Comparison of ENCODE assay signal across 16 cellular contexts in the genomic region with DNA sequence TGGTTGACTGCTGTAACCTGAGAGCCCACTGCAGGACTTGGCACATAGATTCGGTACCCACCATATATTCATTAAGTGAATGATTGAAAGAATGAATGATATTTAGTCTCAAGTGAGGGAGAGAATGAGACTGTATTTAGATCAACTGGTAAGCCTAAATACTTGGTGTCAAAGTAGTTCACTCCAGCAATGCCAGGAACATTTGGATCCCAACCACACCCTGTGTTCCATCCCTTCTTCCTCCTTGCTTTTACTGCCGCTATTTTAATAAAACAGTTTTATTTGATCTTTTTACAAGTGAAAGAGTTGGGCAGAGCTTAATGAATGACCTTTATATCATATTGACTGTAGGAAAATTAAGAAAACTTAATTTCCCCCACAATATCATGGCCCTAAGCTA.
"Had no signal": no experiment of that assay in that cellular context is flagged by ENCODE, and none has a peak within 500 bp of the region (broad histone marks: within the 10 kb centered on the region; RNA-seq: fewer than 3 reads in every experiment).

No MANE protein-coding gene starts in this region.

- H3K36me3 Mint-ChIP-seq: stimulated activated memory B cell treated with anti-CD40 and anti-IgM and Interleukin-4, amounts not matched to agents 10 μg/mL and 1 μg/mL and 100 μg/mL, for 72 hours had no signal

- H3K36me3 ChIP-seq: adrenal gland, lower lobe of right lung had no signal

- H3K4me1 Mint-ChIP-seq: nephron progenitor cell had no signal

- H3K27me3 ChIP-seq: adrenal gland had no signal

- H3K27ac ChIP-seq: adrenal gland, lower lobe of right lung had no signal

- H3K4me1 ChIP-seq: adrenal gland, lower lobe of right lung had no signal

- H3K27me3 Mint-ChIP-seq: stimulated activated memory B cell treated with anti-CD40 and anti-IgM and Interleukin-4, amounts not matched to agents 10 μg/mL and 1 μg/mL and 100 μg/mL, for 72 hours had no signal

- H3K4me3 Mint-ChIP-seq: nephron progenitor cell; stimulated activated memory B cell treated with anti-CD40 and anti-IgM and Interleukin-4, amounts not matched to agents 10 μg/mL and 1 μg/mL and 100 μg/mL, for 72 hours; T-helper 1 cell treated with Interleukin-12 subunit alpha and Interleukin-12 subunit beta and Interleukin-4 antibody, amounts not matched to agents 30 μg/mL and 1 μg/mL, for 36 hours had no signal

- H3K4me3 ChIP-seq: adrenal gland, lower lobe of right lung had no signal

- DNase-seq: activated CD4-positive, CD25-positive, alpha-beta regulatory T cell treated with anti-CD3 and anti-CD28 coated beads, Interleukin-2, amount 50 U/mL, for 72 hours; activated gamma-delta T cell treated with Interleukin-2 at 50 U/mL for 16 hours; adrenal gland; dermis blood vessel endothelial cell; foreskin fibroblast; hippocampal formation; left colon; lower lobe of right lung; nephron progenitor cell; occipital lobe; posterior cingulate gyrus; right cardiac atrium; stimulated activated CD4-positive, alpha-beta T cell treated with anti-CD3 and anti-CD28 coated beads, Interleukin-4, amount 100 ng/mL, for 4 hours had no signal

- H3K9me3 Mint-ChIP-seq: nephron progenitor cell; stimulated activated memory B cell treated with anti-CD40 and anti-IgM and Interleukin-4, amounts not matched to agents 10 μg/mL and 1 μg/mL and 100 μg/mL, for 72 hours had no signal

- H3K27ac Mint-ChIP-seq: activated naive CD4-positive, alpha-beta T cell treated with anti-CD3 and anti-CD28 coated beads, Interleukin-2, amount 50 U/mL, for 72 hours; nephron progenitor cell; stimulated activated memory B cell treated with anti-CD40 and anti-IgM and Interleukin-4, amounts not matched to agents 10 μg/mL and 1 μg/mL and 100 μg/mL, for 72 hours; T-helper 1 cell treated with Interleukin-12 subunit alpha and Interleukin-12 subunit beta and Interleukin-4 antibody, amounts not matched to agents 30 μg/mL and 1 μg/mL, for 36 hours had no signal

- H3K9me3 ChIP-seq: adrenal gland, lower lobe of right lung had no signal

- ATAC-seq: activated naive CD4-positive, alpha-beta T cell treated with anti-CD3 and anti-CD28 coated beads, Interleukin-2, amount 50 U/mL, for 72 hours; left colon; lower lobe of right lung; right cardiac atrium; stimulated activated memory B cell treated with anti-CD40 and anti-IgM and Interleukin-4, amounts not matched to agents 10 μg/mL and 1 μg/mL and 100 μg/mL, for 72 hours had no signal
